ENCODE assay signal across 2 cellular contexts in genomic region chr4:145279122-145279960, GRCh38.
TF ChIP-seq lines count a peak whose summit lies in the region.

No MANE protein-coding gene starts in this region.

TF ChIP-seq in HEK293, 187 proteins besides CTCF, POLR2A, EP300 and RAD21 (continued from another document and continues in another):
- TF ChIP-seq ZNF398 (tag by site-specific recombination; IDR thresholded peaks at IDR 0.05): no peak
- TF ChIP-seq, protein P1, sequence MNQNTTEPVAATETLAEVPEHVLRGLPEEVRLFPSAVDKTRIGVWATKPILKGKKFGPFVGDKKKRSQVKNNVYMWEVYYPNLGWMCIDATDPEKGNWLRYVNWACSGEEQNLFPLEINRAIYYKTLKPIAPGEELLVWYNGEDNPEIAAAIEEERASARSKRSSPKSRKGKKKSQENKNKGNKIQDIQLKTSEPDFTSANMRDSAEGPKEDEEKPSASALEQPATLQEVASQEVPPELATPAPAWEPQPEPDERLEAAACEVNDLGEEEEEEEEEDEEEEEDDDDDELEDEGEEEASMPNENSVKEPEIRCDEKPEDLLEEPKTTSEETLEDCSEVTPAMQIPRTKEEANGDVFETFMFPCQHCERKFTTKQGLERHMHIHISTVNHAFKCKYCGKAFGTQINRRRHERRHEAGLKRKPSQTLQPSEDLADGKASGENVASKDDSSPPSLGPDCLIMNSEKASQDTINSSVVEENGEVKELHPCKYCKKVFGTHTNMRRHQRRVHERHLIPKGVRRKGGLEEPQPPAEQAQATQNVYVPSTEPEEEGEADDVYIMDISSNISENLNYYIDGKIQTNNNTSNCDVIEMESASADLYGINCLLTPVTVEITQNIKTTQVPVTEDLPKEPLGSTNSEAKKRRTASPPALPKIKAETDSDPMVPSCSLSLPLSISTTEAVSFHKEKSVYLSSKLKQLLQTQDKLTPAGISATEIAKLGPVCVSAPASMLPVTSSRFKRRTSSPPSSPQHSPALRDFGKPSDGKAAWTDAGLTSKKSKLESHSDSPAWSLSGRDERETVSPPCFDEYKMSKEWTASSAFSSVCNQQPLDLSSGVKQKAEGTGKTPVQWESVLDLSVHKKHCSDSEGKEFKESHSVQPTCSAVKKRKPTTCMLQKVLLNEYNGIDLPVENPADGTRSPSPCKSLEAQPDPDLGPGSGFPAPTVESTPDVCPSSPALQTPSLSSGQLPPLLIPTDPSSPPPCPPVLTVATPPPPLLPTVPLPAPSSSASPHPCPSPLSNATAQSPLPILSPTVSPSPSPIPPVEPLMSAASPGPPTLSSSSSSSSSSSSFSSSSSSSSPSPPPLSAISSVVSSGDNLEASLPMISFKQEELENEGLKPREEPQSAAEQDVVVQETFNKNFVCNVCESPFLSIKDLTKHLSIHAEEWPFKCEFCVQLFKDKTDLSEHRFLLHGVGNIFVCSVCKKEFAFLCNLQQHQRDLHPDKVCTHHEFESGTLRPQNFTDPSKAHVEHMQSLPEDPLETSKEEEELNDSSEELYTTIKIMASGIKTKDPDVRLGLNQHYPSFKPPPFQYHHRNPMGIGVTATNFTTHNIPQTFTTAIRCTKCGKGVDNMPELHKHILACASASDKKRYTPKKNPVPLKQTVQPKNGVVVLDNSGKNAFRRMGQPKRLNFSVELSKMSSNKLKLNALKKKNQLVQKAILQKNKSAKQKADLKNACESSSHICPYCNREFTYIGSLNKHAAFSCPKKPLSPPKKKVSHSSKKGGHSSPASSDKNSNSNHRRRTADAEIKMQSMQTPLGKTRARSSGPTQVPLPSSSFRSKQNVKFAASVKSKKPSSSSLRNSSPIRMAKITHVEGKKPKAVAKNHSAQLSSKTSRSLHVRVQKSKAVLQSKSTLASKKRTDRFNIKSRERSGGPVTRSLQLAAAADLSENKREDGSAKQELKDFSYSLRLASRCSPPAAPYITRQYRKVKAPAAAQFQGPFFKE (tag by site-specific recombination; IDR thresholded peaks at IDR 0.05; ENCODE audit: borderline replicate concordance): no peak
- no peak for TF ChIP-seq ZFP41 (tag by site-specific recombination; IDR thresholded peaks at IDR 0.05; ENCODE audit: borderline replicate concordance)
- TF ChIP-seq ZBTB21 (tag by site-specific recombination; IDR thresholded peaks at IDR 0.05): peak; percentile 47
- TF ChIP-seq ZXDB (tag by site-specific recombination; IDR thresholded peaks at IDR 0.05): 0 out of 2 replicates have a peak, but pooled peaks have one; percentile 13
- 0 out of 2 replicates have a peak, but pooled peaks have one; percentile 21 for TF ChIP-seq ZNF600 (tag by site-specific recombination; IDR thresholded peaks at IDR 0.05)
- peak; percentile 75 for TF ChIP-seq IKZF3 (tag by site-specific recombination; IDR thresholded peaks at IDR 0.05)
- no peak for TF ChIP-seq KLF1 (tag by site-specific recombination; IDR thresholded peaks at IDR 0.05)
- TF ChIP-seq ZNF266 (tag by site-specific recombination; IDR thresholded peaks at IDR 0.05; ENCODE audit: low read depth): no peak
- TF ChIP-seq ZNF223 (tag by site-specific recombination; IDR thresholded peaks at IDR 0.05): no peak
- no peak for TF ChIP-seq MEIS1 (CRISPR knock-in tag; IDR thresholded peaks at IDR 0.05; ENCODE audit: borderline replicate concordance)
- no peak for TF ChIP-seq MYNN (tag by site-specific recombination; IDR thresholded peaks at IDR 0.05; ENCODE audit: borderline replicate concordance)
- TF ChIP-seq ZNF510 (tag by site-specific recombination; IDR thresholded peaks at IDR 0.05; ENCODE audit: insufficient replicate concordance): no peak
- no peak for TF ChIP-seq ZNF621 (tag by site-specific recombination; IDR thresholded peaks at IDR 0.05)
- TF ChIP-seq, protein P2, sequence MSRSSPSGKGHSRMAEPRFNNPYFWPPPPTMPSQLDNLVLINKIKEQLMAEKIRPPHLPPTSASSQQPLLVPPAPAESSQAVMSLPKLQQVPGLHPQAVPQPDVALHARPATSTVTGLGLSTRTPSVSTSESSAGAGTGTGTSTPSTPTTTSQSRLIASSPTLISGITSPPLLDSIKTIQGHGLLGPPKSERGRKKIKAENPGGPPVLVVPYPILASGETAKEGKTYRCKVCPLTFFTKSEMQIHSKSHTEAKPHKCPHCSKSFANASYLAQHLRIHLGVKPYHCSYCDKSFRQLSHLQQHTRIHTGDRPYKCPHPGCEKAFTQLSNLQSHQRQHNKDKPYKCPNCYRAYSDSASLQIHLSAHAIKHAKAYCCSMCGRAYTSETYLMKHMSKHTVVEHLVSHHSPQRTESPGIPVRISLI (tag by site-specific recombination; IDR thresholded peaks at IDR 0.05): no peak
- TF ChIP-seq ZNF514 (tag by site-specific recombination; IDR thresholded peaks at IDR 0.05): no peak
- TF ChIP-seq ZNF248 (tag by site-specific recombination; IDR thresholded peaks at IDR 0.05): no peak
- TF ChIP-seq OSR2 (tag by site-specific recombination; IDR thresholded peaks at IDR 0.05): no peak
- no peak for TF ChIP-seq ZNF341 (tag by site-specific recombination; IDR thresholded peaks at IDR 0.05; ENCODE audit: low read depth)
- no peak for TF ChIP-seq BCL6B (tag by site-specific recombination; IDR thresholded peaks at IDR 0.05)
- peak; percentile 19; the same call in 1 of the 2 replicates for TF ChIP-seq ZNF335 (tag by site-specific recombination; conservative IDR thresholded peaks at IDR 0.05)

TF ChIP-seq in GM12878, 131 proteins besides CTCF, POLR2A, EP300 and RAD21 (continued from another document and continues in another):
- TF ChIP-seq, protein P3, sequence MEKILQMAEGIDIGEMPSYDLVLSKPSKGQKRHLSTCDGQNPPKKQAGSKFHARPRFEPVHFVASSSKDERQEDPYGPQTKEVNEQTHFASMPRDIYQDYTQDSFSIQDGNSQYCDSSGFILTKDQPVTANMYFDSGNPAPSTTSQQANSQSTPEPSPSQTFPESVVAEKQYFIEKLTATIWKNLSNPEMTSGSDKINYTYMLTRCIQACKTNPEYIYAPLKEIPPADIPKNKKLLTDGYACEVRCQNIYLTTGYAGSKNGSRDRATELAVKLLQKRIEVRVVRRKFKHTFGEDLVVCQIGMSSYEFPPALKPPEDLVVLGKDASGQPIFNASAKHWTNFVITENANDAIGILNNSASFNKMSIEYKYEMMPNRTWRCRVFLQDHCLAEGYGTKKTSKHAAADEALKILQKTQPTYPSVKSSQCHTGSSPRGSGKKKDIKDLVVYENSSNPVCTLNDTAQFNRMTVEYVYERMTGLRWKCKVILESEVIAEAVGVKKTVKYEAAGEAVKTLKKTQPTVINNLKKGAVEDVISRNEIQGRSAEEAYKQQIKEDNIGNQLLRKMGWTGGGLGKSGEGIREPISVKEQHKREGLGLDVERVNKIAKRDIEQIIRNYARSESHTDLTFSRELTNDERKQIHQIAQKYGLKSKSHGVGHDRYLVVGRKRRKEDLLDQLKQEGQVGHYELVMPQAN (conservative IDR thresholded peaks at IDR 0.05): no peak
- no peak for TF ChIP-seq EGR1 (IDR thresholded peaks at IDR 0.05; ENCODE audit: borderline replicate concordance in 1 of 2, low read depth in 2 of 2, low read length in 2 of 2)
- no peak for TF ChIP-seq CREB1 (IDR thresholded peaks at IDR 0.05; ENCODE audit: low read depth)
- TF ChIP-seq ZNF207 (IDR thresholded peaks at IDR 0.05; ENCODE audit: borderline replicate concordance): no peak
- no peak for TF ChIP-seq NRF1 (conservative IDR thresholded peaks at IDR 0.05; ENCODE audit: low read depth, low read length)
- no peak for TF ChIP-seq RBBP5 (conservative IDR thresholded peaks at IDR 0.05)
- no peak for TF ChIP-seq FOXK2 (IDR thresholded peaks at IDR 0.05)
- TF ChIP-seq, protein P4, sequence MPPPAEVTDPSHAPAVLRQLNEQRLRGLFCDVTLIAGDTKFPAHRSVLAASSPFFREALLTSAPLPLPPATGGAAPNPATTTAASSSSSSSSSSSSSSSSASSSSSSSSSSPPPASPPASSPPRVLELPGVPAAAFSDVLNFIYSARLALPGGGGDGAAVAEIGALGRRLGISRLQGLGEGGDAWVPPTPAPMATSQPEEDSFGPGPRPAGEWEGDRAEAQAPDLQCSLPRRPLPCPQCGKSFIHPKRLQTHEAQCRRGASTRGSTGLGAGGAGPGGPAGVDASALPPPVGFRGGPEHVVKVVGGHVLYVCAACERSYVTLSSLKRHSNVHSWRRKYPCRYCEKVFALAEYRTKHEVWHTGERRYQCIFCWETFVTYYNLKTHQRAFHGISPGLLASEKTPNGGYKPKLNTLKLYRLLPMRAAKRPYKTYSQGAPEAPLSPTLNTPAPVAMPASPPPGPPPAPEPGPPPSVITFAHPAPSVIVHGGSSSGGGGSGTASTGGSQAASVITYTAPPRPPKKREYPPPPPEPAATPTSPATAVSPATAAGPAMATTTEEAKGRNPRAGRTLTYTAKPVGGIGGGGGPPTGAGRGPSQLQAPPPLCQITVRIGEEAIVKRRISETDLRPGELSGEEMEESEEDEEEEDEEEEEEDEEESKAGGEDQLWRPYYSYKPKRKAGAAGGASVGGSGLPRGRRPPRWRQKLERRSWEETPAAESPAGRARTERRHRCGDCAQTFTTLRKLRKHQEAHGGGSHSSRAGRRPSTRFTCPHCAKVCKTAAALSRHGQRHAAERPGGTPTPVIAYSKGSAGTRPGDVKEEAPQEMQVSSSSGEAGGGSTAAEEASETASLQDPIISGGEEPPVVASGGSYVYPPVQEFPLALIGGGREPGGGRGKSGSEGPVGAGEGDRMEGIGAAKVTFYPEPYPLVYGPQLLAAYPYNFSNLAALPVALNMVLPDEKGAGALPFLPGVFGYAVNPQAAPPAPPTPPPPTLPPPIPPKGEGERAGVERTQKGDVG (CRISPR knock-in tag; IDR thresholded peaks at IDR 0.05): no peak
- TF ChIP-seq, protein P5, sequence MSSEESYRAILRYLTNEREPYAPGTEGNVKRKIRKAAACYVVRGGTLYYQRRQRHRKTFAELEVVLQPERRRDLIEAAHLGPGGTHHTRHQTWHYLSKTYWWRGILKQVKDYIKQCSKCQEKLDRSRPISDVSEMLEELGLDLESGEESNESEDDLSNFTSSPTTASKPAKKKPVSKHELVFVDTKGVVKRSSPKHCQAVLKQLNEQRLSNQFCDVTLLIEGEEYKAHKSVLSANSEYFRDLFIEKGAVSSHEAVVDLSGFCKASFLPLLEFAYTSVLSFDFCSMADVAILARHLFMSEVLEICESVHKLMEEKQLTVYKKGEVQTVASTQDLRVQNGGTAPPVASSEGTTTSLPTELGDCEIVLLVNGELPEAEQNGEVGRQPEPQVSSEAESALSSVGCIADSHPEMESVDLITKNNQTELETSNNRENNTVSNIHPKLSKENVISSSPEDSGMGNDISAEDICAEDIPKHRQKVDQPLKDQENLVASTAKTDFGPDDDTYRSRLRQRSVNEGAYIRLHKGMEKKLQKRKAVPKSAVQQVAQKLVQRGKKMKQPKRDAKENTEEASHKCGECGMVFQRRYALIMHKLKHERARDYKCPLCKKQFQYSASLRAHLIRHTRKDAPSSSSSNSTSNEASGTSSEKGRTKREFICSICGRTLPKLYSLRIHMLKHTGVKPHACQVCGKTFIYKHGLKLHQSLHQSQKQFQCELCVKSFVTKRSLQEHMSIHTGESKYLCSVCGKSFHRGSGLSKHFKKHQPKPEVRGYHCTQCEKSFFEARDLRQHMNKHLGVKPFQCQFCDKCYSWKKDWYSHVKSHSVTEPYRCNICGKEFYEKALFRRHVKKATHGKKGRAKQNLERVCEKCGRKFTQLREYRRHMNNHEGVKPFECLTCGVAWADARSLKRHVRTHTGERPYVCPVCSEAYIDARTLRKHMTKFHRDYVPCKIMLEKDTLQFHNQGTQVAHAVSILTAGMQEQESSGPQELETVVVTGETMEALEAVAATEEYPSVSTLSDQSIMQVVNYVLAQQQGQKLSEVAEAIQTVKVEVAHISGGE (CRISPR knock-in tag; IDR thresholded peaks at IDR 0.05): no peak
- TF ChIP-seq MTA2 (IDR thresholded peaks at IDR 0.05; ENCODE audit: low read depth): no peak
- no peak for TF ChIP-seq TAF1 (IDR thresholded peaks at IDR 0.05; ENCODE audit: borderline replicate concordance, low read depth, low read length)
- TF ChIP-seq JUND (IDR thresholded peaks at IDR 0.05; ENCODE audit: low read depth, low read length): no peak
- TF ChIP-seq NR2F1 (conservative IDR thresholded peaks at IDR 0.05): no peak
- TF ChIP-seq SMAD1 (IDR thresholded peaks at IDR 0.05; ENCODE audit: low read depth, partially characterized antibody): no peak
- no peak for TF ChIP-seq E2F4 (IDR thresholded peaks at IDR 0.05; ENCODE audit: low read depth, low read length)
- TF ChIP-seq, protein P6, sequence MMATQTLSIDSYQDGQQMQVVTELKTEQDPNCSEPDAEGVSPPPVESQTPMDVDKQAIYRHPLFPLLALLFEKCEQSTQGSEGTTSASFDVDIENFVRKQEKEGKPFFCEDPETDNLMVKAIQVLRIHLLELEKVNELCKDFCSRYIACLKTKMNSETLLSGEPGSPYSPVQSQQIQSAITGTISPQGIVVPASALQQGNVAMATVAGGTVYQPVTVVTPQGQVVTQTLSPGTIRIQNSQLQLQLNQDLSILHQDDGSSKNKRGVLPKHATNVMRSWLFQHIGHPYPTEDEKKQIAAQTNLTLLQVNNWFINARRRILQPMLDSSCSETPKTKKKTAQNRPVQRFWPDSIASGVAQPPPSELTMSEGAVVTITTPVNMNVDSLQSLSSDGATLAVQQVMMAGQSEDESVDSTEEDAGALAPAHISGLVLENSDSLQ (IDR thresholded peaks at IDR 0.05): no peak
- TF ChIP-seq SMC3 (IDR thresholded peaks at IDR 0.05; ENCODE audit: borderline replicate concordance, low read length): no peak
- TF ChIP-seq, protein P7, sequence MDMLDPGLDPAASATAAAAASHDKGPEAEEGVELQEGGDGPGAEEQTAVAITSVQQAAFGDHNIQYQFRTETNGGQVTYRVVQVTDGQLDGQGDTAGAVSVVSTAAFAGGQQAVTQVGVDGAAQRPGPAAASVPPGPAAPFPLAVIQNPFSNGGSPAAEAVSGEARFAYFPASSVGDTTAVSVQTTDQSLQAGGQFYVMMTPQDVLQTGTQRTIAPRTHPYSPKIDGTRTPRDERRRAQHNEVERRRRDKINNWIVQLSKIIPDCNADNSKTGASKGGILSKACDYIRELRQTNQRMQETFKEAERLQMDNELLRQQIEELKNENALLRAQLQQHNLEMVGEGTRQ (IDR thresholded peaks at IDR 0.05; ENCODE audit: borderline replicate concordance, low read depth, low read length): no peak
- no peak for TF ChIP-seq SUPT20H (IDR thresholded peaks at IDR 0.05; ENCODE audit: borderline replicate concordance, control insufficient read depth, low read depth, low read length)
- TF ChIP-seq PAX5 (IDR thresholded peaks at IDR 0.05; ENCODE audit: borderline replicate concordance, low read depth, low read length): no peak
- no peak for TF ChIP-seq NR2C1 (IDR thresholded peaks at IDR 0.05)
- no peak for TF ChIP-seq SP1 (IDR thresholded peaks at IDR 0.05; ENCODE audit: low read depth, low read length)
- TF ChIP-seq BHLHE40 (IDR thresholded peaks at IDR 0.05; ENCODE audit: borderline replicate concordance in 1 of 2, low read depth in 2 of 2, low read length in 1 of 2): no peak
- TF ChIP-seq ETV6 (conservative IDR thresholded peaks at IDR 0.05 in 1 of 2, IDR thresholded peaks at IDR 0.05 in 1 of 2; ENCODE audit: borderline replicate concordance in 1 of 2, low read depth in 1 of 2): no peak; a peak in 2 of 4 replicates
- TF ChIP-seq YY1 (IDR thresholded peaks at IDR 0.05; ENCODE audit: low read depth, low read length): no peak
- no peak for TF ChIP-seq SUZ12 (IDR thresholded peaks at IDR 0.05; ENCODE audit: unreplicated experiment)
- no peak for TF ChIP-seq ZZZ3 (IDR thresholded peaks at IDR 0.05; ENCODE audit: control insufficient read depth, insufficient read length, low read depth)
- TF ChIP-seq ESRRA (IDR thresholded peaks at IDR 0.05; ENCODE audit: low read length): no peak
- peak; percentile 51; the same call in 1 of the 2 replicates for TF ChIP-seq TCF7 (IDR thresholded peaks at IDR 0.05; ENCODE audit: borderline replicate concordance)
- TF ChIP-seq RELA (IDR thresholded peaks at IDR 0.05; ENCODE audit: borderline replicate concordance, partially characterized antibody): no peak
- no peak for TF ChIP-seq SREBF1 (IDR thresholded peaks at IDR 0.05; ENCODE audit: low read length)
